14 cellular contexts compared by ENCODE assay signal in genomic region chr18:47893939-47894699, GRCh38. TPM values are rescaled to one million over a fixed set of nuclear protein-coding genes. Genes with fewer than 3 reads are reported as not detected.
DNase-seq lines count a peak whose midpoint lies in the region; ATAC-seq and TF ChIP-seq lines count a peak whose summit lies in the region.
"Had no signal": no experiment of that assay in that cellular context is flagged by ENCODE, and none has a peak within 500 bp of the region (broad histone marks: within the 10 kb centered on the region; RNA-seq: fewer than 3 reads in every experiment).

No MANE protein-coding gene starts in this region.

- no peak overlapping the region for H3K27ac ChIP-seq in caudate nucleus (ENCODE audit: low read depth, low read length)
- H3K27ac ChIP-seq: body of pancreas, skin epidermis had no signal

- H3K4me3 Mint-ChIP-seq in natural killer cell: no peak overlapping the region
- no peak overlapping the region for H3K4me3 Mint-ChIP-seq in natural killer cell treated with Interleukin-12 subunit alpha and Interleukin-12 subunit beta and Interleukin-15 and Interleukin-18, amount 100 ng/mL, for 72 hours
- no peak overlapping the region for H3K4me3 Mint-ChIP-seq in T-cell
- peak overlapping the region; percentile 10 for H3K4me3 Mint-ChIP-seq in type B pancreatic cell

- DNase-seq in natural killer cell (no peak), T-cell (no peak), left ventricle myocardium superior (no peak), type B pancreatic cell (ENCODE audit: extremely low spot score, unreplicated experiment) (no peak), caudate nucleus (lab: John Stamatoyannopoulos, UW) (no peak), NOMO-1 (lab: John Stamatoyannopoulos, UW; ENCODE audit: unreplicated experiment in 2 of 2) (no peak)
- DNase-seq in natural killer cell treated with Interleukin-12 subunit alpha and Interleukin-12 subunit beta and Interleukin-15 and Interleukin-18, amount 100 ng/mL, for 72 hours (ENCODE audit: low spot score): no peak
- DNase-seq in activated CD4-positive, alpha-beta T cell treated with anti-CD3 and anti-CD28 coated beads, Interleukin-2, amount 50 U/mL, for 1 hour: no peak
- DNase-seq: activated CD8-positive, alpha-beta memory T cell treated with anti-CD3 and anti-CD28 coated beads for 24 hours; activated naive CD4-positive, alpha-beta T cell; body of pancreas; NCI-H2107; stimulated activated naive CD4-positive, alpha-beta T cell had no signal

- H3K4me1 Mint-ChIP-seq in natural killer cell: peaks cover 52 to 59% of the 10 kb centered on the region in 2 donors
- H3K4me1 Mint-ChIP-seq in natural killer cell treated with Interleukin-12 subunit alpha and Interleukin-12 subunit beta and Interleukin-15 and Interleukin-18, amount 100 ng/mL, for 72 hours (ENCODE audit: low read depth in 2 of 2): peaks cover 33 to 35% of the 10 kb centered on the region in 2 donors
- peaks cover 62 to 66% (median 63%) of the 10 kb centered on the region in 3 donors for H3K4me1 Mint-ChIP-seq in T-cell
- H3K4me1 Mint-ChIP-seq in type B pancreatic cell (ENCODE audit: unreplicated experiment): peaks cover 32% of the 10 kb centered on the region

- H3K27ac Mint-ChIP-seq in natural killer cell (peak overlapping the region; percentile 48 to 77), T-cell (peak overlapping the region; percentile 3 to 53), type B pancreatic cell (peak overlapping the region; percentile 44)
- peak overlapping the region in 1 of 2 donors; percentile 2 for H3K27ac Mint-ChIP-seq in natural killer cell treated with Interleukin-12 subunit alpha and Interleukin-12 subunit beta and Interleukin-15 and Interleukin-18, amount 100 ng/mL, for 72 hours

- POLR2A ChIA-PET in T-cell (lab: Charles Lee): no interaction called here

- H3K36me3 Mint-ChIP-seq in natural killer cell: peaks cover 7% of the 10 kb centered on the region
- H3K36me3 Mint-ChIP-seq in natural killer cell treated with Interleukin-12 subunit alpha and Interleukin-12 subunit beta and Interleukin-15 and Interleukin-18, amount 100 ng/mL, for 72 hours: peaks cover 9% of the 10 kb centered on the region
- H3K36me3 Mint-ChIP-seq in T-cell: peaks cover 41% of the 10 kb centered on the region
- H3K36me3 Mint-ChIP-seq in type B pancreatic cell: peaks cover 30% of the 10 kb centered on the region

- no peak for ATAC-seq in natural killer cell
- no peak for ATAC-seq in natural killer cell treated with Interleukin-12 subunit alpha and Interleukin-12 subunit beta and Interleukin-15 and Interleukin-18, amount 100 ng/mL, for 72 hours
- no peak for ATAC-seq in T-cell (replicated peaks in 1 of 4)
- ATAC-seq in left ventricle myocardium superior: peak; percentile 82
- ATAC-seq: body of pancreas had no signal

- H3K9me3 Mint-ChIP-seq in natural killer cell: no peaks in the 10 kb centered on the region
- no peaks in the 10 kb centered on the region for H3K9me3 Mint-ChIP-seq in natural killer cell treated with Interleukin-12 subunit alpha and Interleukin-12 subunit beta and Interleukin-15 and Interleukin-18, amount 100 ng/mL, for 72 hours
- H3K9me3 Mint-ChIP-seq in T-cell: no peaks in the 10 kb centered on the region
- H3K9me3 Mint-ChIP-seq in type B pancreatic cell: no peaks in the 10 kb centered on the region

- H3K27me3 Mint-ChIP-seq in natural killer cell (ENCODE audit: low read depth in 2 of 2) (no peaks in the 10 kb centered on the region), T-cell (no peaks in the 10 kb centered on the region), type B pancreatic cell (no peaks in the 10 kb centered on the region)
- H3K27me3 Mint-ChIP-seq in natural killer cell treated with Interleukin-12 subunit alpha and Interleukin-12 subunit beta and Interleukin-15 and Interleukin-18, amount 100 ng/mL, for 72 hours: no peaks in the 10 kb centered on the region

- TF ChIP-seq CTCF in natural killer cell (IDR thresholded peaks at IDR 0.05): no peak
- no peak for TF ChIP-seq CTCF in type B pancreatic cell (conservative IDR thresholded peaks at IDR 0.05)

- CTCF ChIA-PET in T-cell (lab: Charles Lee): interaction anchor here in 1 of 2 donors (0.5 kb wide), 1 partner anchor 18 kb away, joined by 4 read pairs; no protein-coding TSS in a partner anchor

- intact Hi-C loops in natural killer cell (cut with micrococcal nuclease) (no loop called here), left ventricle myocardium superior (cut with micrococcal nuclease) (no loop called here)

RNA-seq across cellular contexts. Expression of gene SMAD2, which starts 36.3 kb away (rescaled TPM):
- total RNA-seq in natural killer cell (100 to 1,000 TPM; 138 to 160 (median 148) TPM), T-cell (100 to 1,000 TPM; 110 to 129 (median 115) TPM), left ventricle myocardium superior (74.8 TPM), type B pancreatic cell (ENCODE audit: low replicate concordance) (97.8 and 111 TPM in 2 replicates)
- 100 to 1,000 TPM in 1 of 2 donors, 10 to 100 TPM in 1; 92.1 to 102 TPM for total RNA-seq in natural killer cell treated with Interleukin-12 subunit alpha and Interleukin-12 subunit beta and Interleukin-15 and Interleukin-18, amount 100 ng/mL, for 72 hours
